ENCODE assay signal across 13 cellular contexts in the genomic region with DNA sequence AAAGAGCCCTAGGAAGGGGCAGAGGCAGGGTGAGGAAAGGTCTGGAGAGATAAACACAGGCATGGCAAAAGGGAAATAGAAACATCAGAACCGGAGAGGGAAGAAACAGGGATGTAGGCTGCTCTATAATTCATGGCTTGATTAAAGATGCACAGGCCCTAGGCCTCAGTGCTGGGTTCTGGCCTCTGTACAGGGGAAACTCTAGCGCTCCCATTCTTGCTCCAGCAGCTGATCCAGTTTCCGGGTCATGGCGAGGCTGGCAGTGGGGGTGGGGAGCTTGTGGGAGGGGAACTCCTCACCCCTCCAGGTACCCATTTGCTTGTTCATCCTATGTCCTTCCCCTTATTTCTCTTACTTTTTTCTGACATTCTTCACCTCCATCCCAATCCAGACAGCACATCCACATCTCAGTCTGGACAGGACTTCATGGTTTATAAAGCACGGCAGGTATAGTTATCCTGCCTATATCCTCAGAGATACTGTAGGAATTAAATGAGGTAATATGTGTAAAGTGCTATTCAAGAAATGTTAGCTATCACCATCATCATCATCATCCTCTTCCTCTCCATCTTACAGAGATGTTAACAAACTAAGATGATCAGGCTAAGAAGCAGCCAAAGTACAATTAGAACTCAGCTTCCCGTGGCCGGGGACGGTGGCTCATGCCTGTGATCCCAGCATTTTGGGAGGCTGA. TPM values are rescaled to one million over a fixed set of nuclear protein-coding genes. Genes with fewer than 3 reads are reported as not detected.
DNase-seq lines count a peak whose midpoint lies in the region; ATAC-seq and TF ChIP-seq lines count a peak whose summit lies in the region.
"Had no signal": no experiment of that assay in that cellular context is flagged by ENCODE, and none has a peak within 500 bp of the region (broad histone marks: within the 10 kb centered on the region; RNA-seq: fewer than 3 reads in every experiment).

No MANE protein-coding gene starts in this region.

- no peaks in the 10 kb centered on the region for H3F3A ChIP-seq in PC-3 (ENCODE audit: low read length, unreplicated experiment)

- no peak for TF ChIP-seq POLR2A in esophagus squamous epithelium (IDR thresholded peaks at IDR 0.05)

- H3K9ac ChIP-seq in PC-3 (ENCODE audit: low read length), result no peak overlapping the region

- H3K27ac ChIP-seq in PC-3 (ENCODE audit: low read length) (peak overlapping the region; percentile 90; the same call in 1 of the 2 replicates), esophagus squamous epithelium (peak overlapping the region; percentile 35 to 84 (median 76)), coronary artery (peak overlapping the region in 1 of 2 donors; percentile 86)
- H3K27ac ChIP-seq: neutrophil, PC-9 had no signal

- DNase-seq in NCI-H2107 treated with DMSO at 0.1 percent for 48 hours (lab: John Stamatoyannopoulos, UW; ENCODE audit: unreplicated experiment) (peak; percentile 24), NCI-H2107 (lab: John Stamatoyannopoulos, UW) (no peak), PC-3 (no peak), esophagus squamous epithelium (lab: John Stamatoyannopoulos, UW) (no peak), NCI-H187 treated with DMSO at 0.1 percent for 48 hours (lab: John Stamatoyannopoulos, UW) (no peak), SW 1271 (lab: John Stamatoyannopoulos, UW) (no peak), coronary artery (ENCODE audit: low spot score) (no peak)
- DNase-seq: activated T-cell treated with anti-CD3 and anti-CD28 coated beads, Interleukin-2, amount 50 U/mL, for 72 hours; PC-9 had no signal

- no peaks in the 10 kb centered on the region for H4K20me1 ChIP-seq in PC-3 (ENCODE audit: low read length)

- intact Hi-C loops in PC-3 (cut with micrococcal nuclease), result no loop called here
- intact Hi-C loops in esophagus squamous epithelium (cut with DNase I), result no loop called here

- H3K4me1 Mint-ChIP-seq in stimulated activated memory B cell treated with anti-CD40 and anti-IgM and Interleukin-4, amounts not matched to agents 10 μg/mL and 1 μg/mL and 100 μg/mL, for 72 hours, result peaks cover 23% of the 10 kb centered on the region

- H3K36me3 ChIP-seq in PC-3 (ENCODE audit: low read depth, low read length) (no peaks in the 10 kb centered on the region), esophagus squamous epithelium (peaks cover 0 to 79% (median 7%) of the 10 kb centered on the region in 3 donors)
- H3K36me3 ChIP-seq: neutrophil had no signal

- no peaks in the 10 kb centered on the region for H3K36me3 Mint-ChIP-seq in stimulated activated memory B cell treated with anti-CD40 and anti-IgM and Interleukin-4, amounts not matched to agents 10 μg/mL and 1 μg/mL and 100 μg/mL, for 72 hours

- 30 to 53% methylated on average over 5 to 8 of the region's 8 CpGs for WGBS in esophagus squamous epithelium, 2 donors

- H3K9me3 Mint-ChIP-seq in stimulated activated memory B cell treated with anti-CD40 and anti-IgM and Interleukin-4, amounts not matched to agents 10 μg/mL and 1 μg/mL and 100 μg/mL, for 72 hours, result no peaks in the 10 kb centered on the region
- H3K9me3 Mint-ChIP-seq: activated T-cell treated with anti-CD3 and anti-CD28 coated beads, Interleukin-2, amount 50 U/mL, for 72 hours had no signal

- TF ChIP-seq CTCF in PC-3 (conservative IDR thresholded peaks at IDR 0.05; ENCODE audit: low read depth, low read length), result no peak
- no peak for TF ChIP-seq CTCF in esophagus squamous epithelium (IDR thresholded peaks at IDR 0.05)
- TF ChIP-seq CTCF in coronary artery (IDR thresholded peaks at IDR 0.05), result no peak

- CTCF ChIA-PET in PC-3 (lab: Charles Lee), result no interaction called here

- no peak overlapping the region for H2AFZ ChIP-seq in PC-3 (ENCODE audit: low read length)
- H2AFZ ChIP-seq: PC-9 had no signal

- H3K9me3 ChIP-seq in PC-3 (ENCODE audit: low read length), result no peaks in the 10 kb centered on the region
- H3K9me3 ChIP-seq in esophagus squamous epithelium, result no peaks in the 10 kb centered on the region
- H3K9me3 ChIP-seq: neutrophil had no signal

- H3K4me3 ChIP-seq in PC-3 (ENCODE audit: low read length), result no peak overlapping the region
- H3K4me3 ChIP-seq in esophagus squamous epithelium, result no peak overlapping the region
- no peak overlapping the region for H3K4me3 ChIP-seq in coronary artery
- H3K4me3 ChIP-seq: PC-9 had no signal

- peaks cover 28% of the 10 kb centered on the region for H3K4me1 ChIP-seq in PC-3 (ENCODE audit: insufficient read depth, low read length)
- peaks cover 45 to 92% (median 52%) of the 10 kb centered on the region in 3 donors for H3K4me1 ChIP-seq in esophagus squamous epithelium

- no peaks in the 10 kb centered on the region for H3K27me3 Mint-ChIP-seq in stimulated activated memory B cell treated with anti-CD40 and anti-IgM and Interleukin-4, amounts not matched to agents 10 μg/mL and 1 μg/mL and 100 μg/mL, for 72 hours

- H3K4me2 ChIP-seq in PC-3 (ENCODE audit: low read length), result no peak overlapping the region
- H3K4me2 ChIP-seq: PC-9 had no signal

- H3K27me3 ChIP-seq in PC-3 (ENCODE audit: low read length), result no peaks in the 10 kb centered on the region
- H3K27me3 ChIP-seq in esophagus squamous epithelium, result no peaks in the 10 kb centered on the region
- H3K27me3 ChIP-seq: neutrophil had no signal

- POLR2A ChIA-PET in PC-3 (lab: Charles Lee; ENCODE audit: unreplicated experiment), result no interaction called here

- BruUV-seq in PC-3 (replicated peaks; lab: Mats Ljungman, UMichigan), result no TSS peak

- H3K79me2 ChIP-seq in PC-3 (ENCODE audit: low read length), result no peaks in the 10 kb centered on the region

- H3K4me3 Mint-ChIP-seq in stimulated activated memory B cell treated with anti-CD40 and anti-IgM and Interleukin-4, amounts not matched to agents 10 μg/mL and 1 μg/mL and 100 μg/mL, for 72 hours, result no peak overlapping the region
- H3K4me3 Mint-ChIP-seq: activated T-cell treated with anti-CD3 and anti-CD28 coated beads, Interleukin-2, amount 50 U/mL, for 72 hours had no signal

- no peak for ATAC-seq in PC-3
- ATAC-seq in stimulated activated memory B cell treated with anti-CD40 and anti-IgM and Interleukin-4, amounts not matched to agents 10 μg/mL and 1 μg/mL and 100 μg/mL, for 72 hours, result no peak
- ATAC-seq: activated T-cell treated with anti-CD3 and anti-CD28 coated beads, Interleukin-2, amount 50 U/mL, for 72 hours had no signal

- H3K9me2 ChIP-seq in PC-3 (replicated peaks; ENCODE audit: low read length), result no peaks in the 10 kb centered on the region

- peak overlapping the region; percentile 19 for H3K27ac Mint-ChIP-seq in stimulated activated memory B cell treated with anti-CD40 and anti-IgM and Interleukin-4, amounts not matched to agents 10 μg/mL and 1 μg/mL and 100 μg/mL, for 72 hours
- H3K27ac Mint-ChIP-seq: activated T-cell treated with anti-CD3 and anti-CD28 coated beads, Interleukin-2, amount 50 U/mL, for 72 hours had no signal

RNA-seq across cellular contexts. Expression of a gene that starts 8.0 kb away (rescaled TPM):
- not detected in 2 replicates for total RNA-seq in PC-3 (2014; rRNA removed)
- under 1 TPM in 1 of 4 donors, not detected in 3; 0.38 TPM for total RNA-seq in esophagus squamous epithelium
- total RNA-seq: Daoy, fibroblast of villous mesenchyme, PC-9 had no signal

RNA-seq across cellular contexts. Expression of a gene that starts 12.3 kb away (rescaled TPM):
- total RNA-seq in PC-3 (2014; rRNA removed), result 1.8 and 5.0 TPM in 2 replicates
- total RNA-seq in esophagus squamous epithelium, result 100 to 1,000 TPM in 1 of 4 donors, 10 to 100 TPM in 3; 25.2 to 106 (median 37.8) TPM

RNA-seq across cellular contexts. Expression of a gene that starts 46.8 kb away (rescaled TPM):
- total RNA-seq in PC-3 (2014; rRNA removed), result 35.9 and 38.2 TPM in 2 replicates
- total RNA-seq in esophagus squamous epithelium, result 100 to 1,000 TPM in 1 of 4 donors, 10 to 100 TPM in 2, 1 to 10 TPM in 1; 7.5 to 112 (median 37.3) TPM

RNA-seq across cellular contexts. Expression of a gene that starts 47.3 kb away (rescaled TPM):
- 121 and 156 TPM in 2 replicates for total RNA-seq in PC-3 (2014; rRNA removed)
- total RNA-seq in esophagus squamous epithelium, result 100 to 1,000 TPM in 2 of 4 donors, 10 to 100 TPM in 2; 68.1 to 153 (median 97.9) TPM
